ENCODE assay signal across 8 cellular contexts in genomic region chr6:143337201-143337949, GRCh38.
A peak's percentile ranks its signal among the peaks of the same experiment; 100 is the strongest.
DNase-seq lines count a peak whose midpoint lies in the region; TF ChIP-seq lines count a peak whose summit lies in the region.

No MANE protein-coding gene starts in this region.

- no peak overlapping the region for H3K4me3 ChIP-seq in OCI-LY1 (ENCODE audit: low read depth, low read length, poor library complexity, severe bottlenecking)

- no peaks in the 10 kb centered on the region for H3K4me1 ChIP-seq in OCI-LY1 (ENCODE audit: insufficient read depth, low read length, severe bottlenecking)

- H3K27ac ChIP-seq in OCI-LY1 (ENCODE audit: low read depth, low read length, poor library complexity, severe bottlenecking) = no peak overlapping the region

- H3F3A ChIP-seq in OCI-LY1 (ENCODE audit: insufficient read depth, low read length) = no peaks in the 10 kb centered on the region

- H2AFZ ChIP-seq in OCI-LY1 (ENCODE audit: low read length) = no peak overlapping the region

- H3K4me2 ChIP-seq in OCI-LY1 (ENCODE audit: low read length) = no peak overlapping the region

- no peaks in the 10 kb centered on the region for H3K79me2 ChIP-seq in OCI-LY1 (ENCODE audit: insufficient read depth, low read length)

- H3K9me3 ChIP-seq in OCI-LY1 (ENCODE audit: low read length) = no peaks in the 10 kb centered on the region

- H3K27me3 ChIP-seq in OCI-LY1 (ENCODE audit: insufficient read depth, low read length) = no peaks in the 10 kb centered on the region

- DNase-seq in SHP77 (lab: John Stamatoyannopoulos, UW) (peak; percentile 8 to 11), SHP77 treated with DMSO at 0.1 percent for 48 hours (lab: John Stamatoyannopoulos, UW) (no peak), iris pigment epithelial cell (ENCODE audit: low read depth) (peak; percentile 7), NCI-H2107 treated with DMSO at 0.1 percent for 48 hours (lab: John Stamatoyannopoulos, UW; ENCODE audit: unreplicated experiment) (no peak), NCI-H187 treated with DMSO at 0.1 percent for 48 hours (lab: John Stamatoyannopoulos, UW) (no peak)
- DNase-seq in activated T-helper 9 cell treated with anti-CD3 and anti-CD28 coated beads, Interleukin-2, amount 50 U/mL, for 16 hours (ENCODE audit: low read depth) = peak; percentile 43
- peak; percentile 13 for DNase-seq in stimulated activated CD8-positive, alpha-beta memory T cell treated with anti-CD3 and anti-CD28 coated beads, Interleukin-15, amount 100 ng/mL, for 1 hour (ENCODE audit: low read depth)

- no peak overlapping the region for H3K9ac ChIP-seq in OCI-LY1 (ENCODE audit: low read length)

- TF ChIP-seq CTCF in OCI-LY1 (IDR thresholded peaks at IDR 0.05; ENCODE audit: low read length) = peak; percentile 74

- no peaks in the 10 kb centered on the region for H4K20me1 ChIP-seq in OCI-LY1 (ENCODE audit: insufficient read depth, low read length)

- H3K36me3 ChIP-seq in OCI-LY1 (ENCODE audit: insufficient read depth, low read length) = no peaks in the 10 kb centered on the region

- no peaks in the 10 kb centered on the region for H3K9me2 ChIP-seq in OCI-LY1 (ENCODE audit: low read depth, low read length)

Comparison
In these comparisons a context has a peak if more than half of its experiments do, and no peak if none do; other contexts are left out.
1. DNase-seq: peak in SHP77 (2 of 2), activated T-helper 9 cell treated with anti-CD3 and anti-CD28 coated beads, Interleukin-2, amount 50 U/mL, for 16 hours (single experiment), iris pigment epithelial cell (single experiment) and stimulated activated CD8-positive, alpha-beta memory T cell treated with anti-CD3 and anti-CD28 coated beads, Interleukin-15, amount 100 ng/mL, for 1 hour (single experiment); none in SHP77 treated with DMSO at 0.1 percent for 48 hours (single experiment), NCI-H2107 treated with DMSO at 0.1 percent for 48 hours (single experiment) and NCI-H187 treated with DMSO at 0.1 percent for 48 hours (single experiment).